In genomic region chr14:68576496-68577244, GRCh38 we compare ENCODE assay signal across 10 cellular contexts.
DNase-seq lines count a peak whose midpoint lies in the region; ATAC-seq and TF ChIP-seq lines count a peak whose summit lies in the region.
"Had no signal": no experiment of that assay in that cellular context is flagged by ENCODE, and none has a peak within 500 bp of the region (broad histone marks: within the 10 kb centered on the region; RNA-seq: fewer than 3 reads in every experiment).

No MANE protein-coding gene starts in this region.

- no peak overlapping the region for H3K9ac ChIP-seq in trophoblast cell (ENCODE audit: low read length)

- no peaks in the 10 kb centered on the region for H3K36me3 ChIP-seq in Panc1 (ENCODE audit: control insufficient read depth, insufficient read depth, low read length)
- H3K36me3 ChIP-seq in esophagus squamous epithelium, result no peaks in the 10 kb centered on the region
- H3K36me3 ChIP-seq in trophoblast cell (ENCODE audit: control insufficient read depth in 1 of 2, insufficient read depth in 2 of 2, low read length in 2 of 2), result no peaks in the 10 kb centered on the region
- no peaks in the 10 kb centered on the region for H3K36me3 ChIP-seq in testis (ENCODE audit: low read depth, missing control alignments)

- in situ Hi-C loops in Panc1 (cut with HindIII; ENCODE audit: low pct_unique_long_range_greater_than_20kb, low sequenced_read_pairs), result no loop called here

- peaks cover 59% of the 10 kb centered on the region for H3K79me1 ChIP-seq in trophoblast cell (ENCODE audit: low read length)

- intact Hi-C loops in Panc1 (cut with micrococcal nuclease; ENCODE audit: unreplicated experiment) (no loop called here), esophagus squamous epithelium (cut with DNase I) (no loop called here), testis (cut with DNase I; ENCODE audit: low total_unique reads) (no loop called here)

- POLR2A ChIA-PET in Panc1 (lab: Charles Lee), result no interaction called here

- H2BK5ac ChIP-seq in trophoblast cell (ENCODE audit: low read depth, low read length, poor library complexity), result peak overlapping the region; percentile 55

- H4K12ac ChIP-seq in trophoblast cell (ENCODE audit: low read depth, low read length), result no peak overlapping the region

- peak overlapping the region; percentile 62 for H2BK120ac ChIP-seq in trophoblast cell (ENCODE audit: insufficient read depth, low read length, poor library complexity)

- BruUV-seq in Panc1 (replicated peaks; lab: Mats Ljungman, UMichigan), result no TSS peak

- H3K23ac ChIP-seq in trophoblast cell (ENCODE audit: low read length), result no peak overlapping the region

- peak overlapping the region; percentile 99 for H4K91ac ChIP-seq in trophoblast cell (ENCODE audit: low read depth, low read length)

- H3K4me1 ChIP-seq in Panc1 (ENCODE audit: control insufficient read depth, insufficient read depth, low read length), result no peaks in the 10 kb centered on the region; the same call in 1 of the 2 replicates
- H3K4me1 ChIP-seq in esophagus squamous epithelium, result peaks cover 10 to 36% (median 28%) of the 10 kb centered on the region in 3 donors
- peaks cover 21 to 33% of the 10 kb centered on the region in 2 experiments for H3K4me1 ChIP-seq in trophoblast cell (ENCODE audit: control insufficient read depth in 1 of 2, insufficient read depth in 2 of 2, low read length in 2 of 2)
- H3K4me1 ChIP-seq in testis, result peaks cover 7% of the 10 kb centered on the region

- DNase-seq in EH (ENCODE audit: low read depth) (peak; percentile 92), Panc1 (ENCODE audit: low read depth, low spot score) (no peak), esophagus squamous epithelium (lab: John Stamatoyannopoulos, UW) (no peak), trophoblast cell (peak; percentile 49 to 70), testis (no peak), cerebellar nuclear complex (lab: John Stamatoyannopoulos, UW) (no peak), hypothalamus (lab: John Stamatoyannopoulos, UW) (no peak)
- DNase-seq: glutamatergic neuron, NCI-H2081 had no signal

- H3K4me3 ChIP-seq in Panc1 (ENCODE audit: low read depth in 2 of 2, low read length in 2 of 2), result no peak overlapping the region
- no peak overlapping the region for H3K4me3 ChIP-seq in esophagus squamous epithelium
- no peak overlapping the region for H3K4me3 ChIP-seq in trophoblast cell (ENCODE audit: low read depth, low read length)
- no peak overlapping the region for H3K4me3 ChIP-seq in testis

- H2AK5ac ChIP-seq in trophoblast cell (ENCODE audit: low read length), result no peak overlapping the region

- H3K18ac ChIP-seq in trophoblast cell (ENCODE audit: low read length), result no peak overlapping the region

- peak overlapping the region; percentile 4 for H4K8ac ChIP-seq in trophoblast cell (ENCODE audit: low read depth, low read length)

- H3K27ac ChIP-seq in Panc1 (ENCODE audit: low read length), result peak overlapping the region; percentile 48; the same call in 1 of the 2 replicates
- peak overlapping the region in 3 of 4 donors; percentile 42 to 57 (median 46) for H3K27ac ChIP-seq in esophagus squamous epithelium
- peak overlapping the region; percentile 97 for H3K27ac ChIP-seq in trophoblast cell (ENCODE audit: low read depth, low read length)
- no peak overlapping the region for H3K27ac ChIP-seq in testis

- H3K4ac ChIP-seq in trophoblast cell (ENCODE audit: low read depth, low read length), result no peak overlapping the region

- CTCF ChIA-PET in Panc1 (lab: Charles Lee), result no interaction called here

- no peak overlapping the region for H2AFZ ChIP-seq in trophoblast cell (ENCODE audit: insufficient read depth, low read length, poor library complexity)

- H3K27me3 ChIP-seq in Panc1 (ENCODE audit: control insufficient read depth, insufficient read depth, low read length), result no peaks in the 10 kb centered on the region
- no peaks in the 10 kb centered on the region for H3K27me3 ChIP-seq in esophagus squamous epithelium
- H3K27me3 ChIP-seq in trophoblast cell (ENCODE audit: insufficient read depth, low read length), result no peaks in the 10 kb centered on the region
- H3K27me3 ChIP-seq in testis, result no peaks in the 10 kb centered on the region

- H2BK12ac ChIP-seq in trophoblast cell (ENCODE audit: low read length), result peak overlapping the region; percentile 16

- WGBS in esophagus squamous epithelium, 2 donors, result 81 to 83% methylated on average over 4 of the region's 4 CpGs
- WGBS in trophoblast cell (ENCODE audit: extremely low coverage, insufficient coverage, insufficient read length), result no CpG with 5 or more reads among the region's 4 CpGs
- WGBS in testis, 2 donors, result 75 to 76% methylated on average over 4 of the region's 4 CpGs

- no peak overlapping the region for H3K4me2 ChIP-seq in trophoblast cell (ENCODE audit: low read length)

- H3K79me2 ChIP-seq in trophoblast cell (ENCODE audit: control insufficient read depth, insufficient read depth, low read length, poor library complexity), result peaks cover 2% of the 10 kb centered on the region

- TF ChIP-seq POLR2A in esophagus squamous epithelium (IDR thresholded peaks at IDR 0.05) (no peak), testis (IDR thresholded peaks at IDR 0.05) (no peak)

- TF ChIP-seq CTCF in Panc1 (IDR thresholded peaks at IDR 0.05), result no peak
- no peak for TF ChIP-seq CTCF in esophagus squamous epithelium (IDR thresholded peaks at IDR 0.05)
- no peak for TF ChIP-seq CTCF in testis (IDR thresholded peaks at IDR 0.05)

- H3K14ac ChIP-seq in trophoblast cell (ENCODE audit: low read length), result peak overlapping the region; percentile 20

- ATAC-seq in Panc1, result peak; percentile 86
- ATAC-seq in HG03521 (IDR thresholded peaks at IDR 0.05; ENCODE audit: unreplicated experiment), result no peak

- no peaks in the 10 kb centered on the region for H3K9me3 ChIP-seq in Panc1 (ENCODE audit: control insufficient read depth, insufficient read depth, low read depth, low read length)
- H3K9me3 ChIP-seq in esophagus squamous epithelium, result no peaks in the 10 kb centered on the region
- H3K9me3 ChIP-seq in trophoblast cell (ENCODE audit: insufficient read depth, low read depth, low read length), result peaks cover 2% of the 10 kb centered on the region
- no peaks in the 10 kb centered on the region for H3K9me3 ChIP-seq in testis

Comparison
In these comparisons a context has a peak if more than half of its experiments do, and no peak if none do; other contexts are left out.
1. DNase-seq: peak in EH (single experiment) and trophoblast cell (2 of 2); none in Panc1 (single experiment), esophagus squamous epithelium (single experiment), testis (single experiment), cerebellar nuclear complex (0 of 2) and hypothalamus (0 of 51).
2. H3K27ac ChIP-seq: peak in Panc1 (single experiment), esophagus squamous epithelium (3 of 4) and trophoblast cell (single experiment); none in testis (0 of 2).